ENCODE assay signal across 1 cellular context in the genomic region with DNA sequence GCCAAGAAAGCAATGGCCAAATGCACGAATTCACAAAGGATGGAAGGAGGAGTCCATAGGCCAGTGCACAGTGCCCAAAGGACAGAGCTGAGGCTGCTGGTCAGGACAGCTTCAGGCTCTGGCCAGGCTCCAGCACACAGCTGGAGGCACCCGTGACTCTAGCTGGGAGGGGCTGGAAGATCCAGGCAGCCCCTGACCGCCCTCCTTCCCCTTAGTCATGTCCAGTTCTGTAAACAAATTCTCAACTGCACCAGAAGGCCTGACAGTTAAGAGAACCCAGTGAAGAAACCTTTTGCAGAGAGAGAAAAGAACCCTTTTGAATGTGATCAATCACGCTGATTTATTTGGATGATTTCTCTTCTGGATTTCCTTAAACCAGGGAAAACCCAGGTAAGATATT.
TF ChIP-seq lines count a peak whose summit lies in the region.

No MANE protein-coding gene starts in this region.

TF ChIP-seq in HepG2, 621 proteins besides CTCF, POLR2A, EP300 and RAD21 (continued from another document and continues in another):
- TF ChIP-seq, protein P1, sequence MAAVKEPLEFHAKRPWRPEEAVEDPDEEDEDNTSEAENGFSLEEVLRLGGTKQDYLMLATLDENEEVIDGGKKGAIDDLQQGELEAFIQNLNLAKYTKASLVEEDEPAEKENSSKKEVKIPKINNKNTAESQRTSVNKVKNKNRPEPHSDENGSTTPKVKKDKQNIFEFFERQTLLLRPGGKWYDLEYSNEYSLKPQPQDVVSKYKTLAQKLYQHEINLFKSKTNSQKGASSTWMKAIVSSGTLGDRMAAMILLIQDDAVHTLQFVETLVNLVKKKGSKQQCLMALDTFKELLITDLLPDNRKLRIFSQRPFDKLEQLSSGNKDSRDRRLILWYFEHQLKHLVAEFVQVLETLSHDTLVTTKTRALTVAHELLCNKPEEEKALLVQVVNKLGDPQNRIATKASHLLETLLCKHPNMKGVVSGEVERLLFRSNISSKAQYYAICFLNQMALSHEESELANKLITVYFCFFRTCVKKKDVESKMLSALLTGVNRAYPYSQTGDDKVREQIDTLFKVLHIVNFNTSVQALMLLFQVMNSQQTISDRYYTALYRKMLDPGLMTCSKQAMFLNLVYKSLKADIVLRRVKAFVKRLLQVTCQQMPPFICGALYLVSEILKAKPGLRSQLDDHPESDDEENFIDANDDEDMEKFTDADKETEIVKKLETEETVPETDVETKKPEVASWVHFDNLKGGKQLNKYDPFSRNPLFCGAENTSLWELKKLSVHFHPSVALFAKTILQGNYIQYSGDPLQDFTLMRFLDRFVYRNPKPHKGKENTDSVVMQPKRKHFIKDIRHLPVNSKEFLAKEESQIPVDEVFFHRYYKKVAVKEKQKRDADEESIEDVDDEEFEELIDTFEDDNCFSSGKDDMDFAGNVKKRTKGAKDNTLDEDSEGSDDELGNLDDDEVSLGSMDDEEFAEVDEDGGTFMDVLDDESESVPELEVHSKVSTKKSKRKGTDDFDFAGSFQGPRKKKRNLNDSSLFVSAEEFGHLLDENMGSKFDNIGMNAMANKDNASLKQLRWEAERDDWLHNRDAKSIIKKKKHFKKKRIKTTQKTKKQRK (IDR thresholded peaks at IDR 0.05; ENCODE audit: low read length), result no peak
- TF ChIP-seq FOXP1 (IDR thresholded peaks at IDR 0.05), result no peak
- TF ChIP-seq FOXP1 (CRISPR knock-in tag; IDR thresholded peaks at IDR 0.05), result peak; percentile 25; the same call in 1 of the 2 replicates
- TF ChIP-seq ZFP62 (CRISPR knock-in tag; IDR thresholded peaks at IDR 0.05), result no peak
- no peak for TF ChIP-seq SMARCC2 (IDR thresholded peaks at IDR 0.05)
- TF ChIP-seq FOSL2 (CRISPR knock-in tag; IDR thresholded peaks at IDR 0.05), result peak; percentile 59
- TF ChIP-seq, protein P2, sequence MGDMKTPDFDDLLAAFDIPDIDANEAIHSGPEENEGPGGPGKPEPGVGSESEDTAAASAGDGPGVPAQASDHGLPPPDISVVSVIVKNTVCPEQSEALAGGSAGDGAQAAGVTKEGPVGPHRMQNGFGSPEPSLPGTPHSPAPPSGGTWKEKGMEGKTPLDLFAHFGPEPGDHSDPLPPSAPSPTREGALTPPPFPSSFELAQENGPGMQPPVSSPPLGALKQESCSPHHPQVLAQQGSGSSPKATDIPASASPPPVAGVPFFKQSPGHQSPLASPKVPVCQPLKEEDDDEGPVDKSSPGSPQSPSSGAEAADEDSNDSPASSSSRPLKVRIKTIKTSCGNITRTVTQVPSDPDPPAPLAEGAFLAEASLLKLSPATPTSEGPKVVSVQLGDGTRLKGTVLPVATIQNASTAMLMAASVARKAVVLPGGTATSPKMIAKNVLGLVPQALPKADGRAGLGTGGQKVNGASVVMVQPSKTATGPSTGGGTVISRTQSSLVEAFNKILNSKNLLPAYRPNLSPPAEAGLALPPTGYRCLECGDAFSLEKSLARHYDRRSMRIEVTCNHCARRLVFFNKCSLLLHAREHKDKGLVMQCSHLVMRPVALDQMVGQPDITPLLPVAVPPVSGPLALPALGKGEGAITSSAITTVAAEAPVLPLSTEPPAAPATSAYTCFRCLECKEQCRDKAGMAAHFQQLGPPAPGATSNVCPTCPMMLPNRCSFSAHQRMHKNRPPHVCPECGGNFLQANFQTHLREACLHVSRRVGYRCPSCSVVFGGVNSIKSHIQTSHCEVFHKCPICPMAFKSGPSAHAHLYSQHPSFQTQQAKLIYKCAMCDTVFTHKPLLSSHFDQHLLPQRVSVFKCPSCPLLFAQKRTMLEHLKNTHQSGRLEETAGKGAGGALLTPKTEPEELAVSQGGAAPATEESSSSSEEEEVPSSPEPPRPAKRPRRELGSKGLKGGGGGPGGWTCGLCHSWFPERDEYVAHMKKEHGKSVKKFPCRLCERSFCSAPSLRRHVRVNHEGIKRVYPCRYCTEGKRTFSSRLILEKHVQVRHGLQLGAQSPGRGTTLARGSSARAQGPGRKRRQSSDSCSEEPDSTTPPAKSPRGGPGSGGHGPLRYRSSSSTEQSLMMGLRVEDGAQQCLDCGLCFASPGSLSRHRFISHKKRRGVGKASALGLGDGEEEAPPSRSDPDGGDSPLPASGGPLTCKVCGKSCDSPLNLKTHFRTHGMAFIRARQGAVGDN (CRISPR knock-in tag; IDR thresholded peaks at IDR 0.05), result peak; percentile 35; the same call in 1 of the 2 replicates
- no peak for TF ChIP-seq ZNF709 (CRISPR knock-in tag; IDR thresholded peaks at IDR 0.05)
- TF ChIP-seq, protein P3, sequence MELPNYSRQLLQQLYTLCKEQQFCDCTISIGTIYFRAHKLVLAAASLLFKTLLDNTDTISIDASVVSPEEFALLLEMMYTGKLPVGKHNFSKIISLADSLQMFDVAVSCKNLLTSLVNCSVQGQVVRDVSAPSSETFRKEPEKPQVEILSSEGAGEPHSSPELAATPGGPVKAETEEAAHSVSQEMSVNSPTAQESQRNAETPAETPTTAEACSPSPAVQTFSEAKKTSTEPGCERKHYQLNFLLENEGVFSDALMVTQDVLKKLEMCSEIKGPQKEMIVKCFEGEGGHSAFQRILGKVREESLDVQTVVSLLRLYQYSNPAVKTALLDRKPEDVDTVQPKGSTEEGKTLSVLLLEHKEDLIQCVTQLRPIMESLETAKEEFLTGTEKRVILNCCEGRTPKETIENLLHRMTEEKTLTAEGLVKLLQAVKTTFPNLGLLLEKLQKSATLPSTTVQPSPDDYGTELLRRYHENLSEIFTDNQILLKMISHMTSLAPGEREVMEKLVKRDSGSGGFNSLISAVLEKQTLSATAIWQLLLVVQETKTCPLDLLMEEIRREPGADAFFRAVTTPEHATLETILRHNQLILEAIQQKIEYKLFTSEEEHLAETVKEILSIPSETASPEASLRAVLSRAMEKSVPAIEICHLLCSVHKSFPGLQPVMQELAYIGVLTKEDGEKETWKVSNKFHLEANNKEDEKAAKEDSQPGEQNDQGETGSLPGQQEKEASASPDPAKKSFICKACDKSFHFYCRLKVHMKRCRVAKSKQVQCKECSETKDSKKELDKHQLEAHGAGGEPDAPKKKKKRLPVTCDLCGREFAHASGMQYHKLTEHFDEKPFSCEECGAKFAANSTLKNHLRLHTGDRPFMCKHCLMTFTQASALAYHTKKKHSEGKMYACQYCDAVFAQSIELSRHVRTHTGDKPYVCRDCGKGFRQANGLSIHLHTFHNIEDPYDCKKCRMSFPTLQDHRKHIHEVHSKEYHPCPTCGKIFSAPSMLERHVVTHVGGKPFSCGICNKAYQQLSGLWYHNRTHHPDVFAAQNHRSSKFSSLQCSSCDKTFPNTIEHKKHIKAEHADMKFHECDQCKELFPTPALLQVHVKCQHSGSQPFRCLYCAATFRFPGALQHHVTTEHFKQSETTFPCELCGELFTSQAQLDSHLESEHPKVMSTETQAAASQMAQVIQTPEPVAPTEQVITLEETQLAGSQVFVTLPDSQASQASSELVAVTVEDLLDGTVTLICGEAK (IDR thresholded peaks at IDR 0.05), result no peak
- TF ChIP-seq, protein P3 (CRISPR knock-in tag; IDR thresholded peaks at IDR 0.05), result no peak
- no peak for TF ChIP-seq U2AF2 (IDR thresholded peaks at IDR 0.05; ENCODE audit: low read depth, low read length)
- TF ChIP-seq ZNF20 (CRISPR knock-in tag; IDR thresholded peaks at IDR 0.05), result no peak
- TF ChIP-seq, protein P4, sequence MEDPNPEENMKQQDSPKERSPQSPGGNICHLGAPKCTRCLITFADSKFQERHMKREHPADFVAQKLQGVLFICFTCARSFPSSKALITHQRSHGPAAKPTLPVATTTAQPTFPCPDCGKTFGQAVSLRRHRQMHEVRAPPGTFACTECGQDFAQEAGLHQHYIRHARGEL (CRISPR knock-in tag; IDR thresholded peaks at IDR 0.05), result no peak
- TF ChIP-seq HOXA5 (CRISPR knock-in tag; IDR thresholded peaks at IDR 0.05), result no peak
- TF ChIP-seq ZNF768 (CRISPR knock-in tag; IDR thresholded peaks at IDR 0.05), result peak; percentile 25; the same call in 1 of the 2 replicates
- no peak for TF ChIP-seq SRF (IDR thresholded peaks at IDR 0.05; ENCODE audit: low read depth, low read length)
- 0 out of 2 replicates have a peak, but pooled peaks have one; percentile 37 for TF ChIP-seq ZSCAN9 (CRISPR knock-in tag; IDR thresholded peaks at IDR 0.05; ENCODE audit: borderline replicate concordance)
- peak; percentile 68 for TF ChIP-seq BHLHE40 (IDR thresholded peaks at IDR 0.05; ENCODE audit: low read length)
- TF ChIP-seq, protein P5, sequence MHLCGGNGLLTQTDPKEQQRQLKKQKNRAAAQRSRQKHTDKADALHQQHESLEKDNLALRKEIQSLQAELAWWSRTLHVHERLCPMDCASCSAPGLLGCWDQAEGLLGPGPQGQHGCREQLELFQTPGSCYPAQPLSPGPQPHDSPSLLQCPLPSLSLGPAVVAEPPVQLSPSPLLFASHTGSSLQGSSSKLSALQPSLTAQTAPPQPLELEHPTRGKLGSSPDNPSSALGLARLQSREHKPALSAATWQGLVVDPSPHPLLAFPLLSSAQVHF (CRISPR knock-in tag; IDR thresholded peaks at IDR 0.05), result no peak
- TF ChIP-seq, protein P6, sequence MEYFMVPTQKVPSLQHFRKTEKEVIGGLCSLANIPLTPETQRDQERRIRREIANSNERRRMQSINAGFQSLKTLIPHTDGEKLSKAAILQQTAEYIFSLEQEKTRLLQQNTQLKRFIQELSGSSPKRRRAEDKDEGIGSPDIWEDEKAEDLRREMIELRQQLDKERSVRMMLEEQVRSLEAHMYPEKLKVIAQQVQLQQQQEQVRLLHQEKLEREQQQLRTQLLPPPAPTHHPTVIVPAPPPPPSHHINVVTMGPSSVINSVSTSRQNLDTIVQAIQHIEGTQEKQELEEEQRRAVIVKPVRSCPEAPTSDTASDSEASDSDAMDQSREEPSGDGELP (IDR thresholded peaks at IDR 0.05; ENCODE audit: borderline replicate concordance, low read depth), result peak; percentile 95
- no peak for TF ChIP-seq FOXM1 (CRISPR knock-in tag; IDR thresholded peaks at IDR 0.05)
- TF ChIP-seq SAP130 (CRISPR knock-in tag; IDR thresholded peaks at IDR 0.05; ENCODE audit: low read depth), result peak; percentile 61; the same call in 1 of the 2 replicates
- TF ChIP-seq, protein P7, sequence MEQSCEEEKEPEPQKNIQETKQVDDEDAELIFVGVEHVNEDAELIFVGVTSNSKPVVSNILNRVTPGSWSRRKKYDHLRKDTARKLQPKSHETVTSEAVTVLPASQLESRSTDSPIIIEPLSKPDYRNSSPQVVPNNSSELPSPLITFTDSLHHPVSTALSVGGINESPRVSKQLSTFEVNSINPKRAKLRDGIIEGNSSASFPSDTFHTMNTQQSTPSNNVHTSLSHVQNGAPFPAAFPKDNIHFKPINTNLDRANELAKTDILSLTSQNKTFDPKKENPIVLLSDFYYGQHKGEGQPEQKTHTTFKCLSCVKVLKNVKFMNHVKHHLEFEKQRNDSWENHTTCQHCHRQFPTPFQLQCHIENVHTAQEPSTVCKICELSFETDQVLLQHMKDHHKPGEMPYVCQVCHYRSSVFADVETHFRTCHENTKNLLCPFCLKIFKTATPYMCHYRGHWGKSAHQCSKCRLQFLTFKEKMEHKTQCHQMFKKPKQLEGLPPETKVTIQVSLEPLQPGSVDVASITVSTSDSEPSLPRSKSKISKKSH (CRISPR knock-in tag; IDR thresholded peaks at IDR 0.05; ENCODE audit: borderline replicate concordance), result no peak
- TF ChIP-seq EEA1 (CRISPR knock-in tag; IDR thresholded peaks at IDR 0.05; ENCODE audit: borderline replicate concordance), result no peak
- 0 out of 2 replicates have a peak, but pooled peaks have one; percentile 22 for TF ChIP-seq GABPB1 (CRISPR knock-in tag; IDR thresholded peaks at IDR 0.05)
- TF ChIP-seq, protein P8, sequence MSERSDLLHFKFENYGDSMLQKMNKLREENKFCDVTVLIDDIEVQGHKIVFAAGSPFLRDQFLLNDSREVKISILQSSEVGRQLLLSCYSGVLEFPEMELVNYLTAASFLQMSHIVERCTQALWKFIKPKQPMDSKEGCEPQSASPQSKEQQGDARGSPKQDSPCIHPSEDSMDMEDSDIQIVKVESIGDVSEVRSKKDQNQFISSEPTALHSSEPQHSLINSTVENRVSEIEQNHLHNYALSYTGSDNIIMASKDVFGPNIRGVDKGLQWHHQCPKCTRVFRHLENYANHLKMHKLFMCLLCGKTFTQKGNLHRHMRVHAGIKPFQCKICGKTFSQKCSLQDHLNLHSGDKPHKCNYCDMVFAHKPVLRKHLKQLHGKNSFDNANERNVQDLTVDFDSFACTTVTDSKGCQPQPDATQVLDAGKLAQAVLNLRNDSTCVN (CRISPR knock-in tag; IDR thresholded peaks at IDR 0.05; ENCODE audit: borderline replicate concordance), result 0 out of 2 replicates have a peak, but pooled peaks have one; percentile 11
- peak; percentile 38 for TF ChIP-seq XRCC5 (optimal IDR thresholded peaks at IDR 0.05; ENCODE audit: low read length)
- TF ChIP-seq HIVEP1 (CRISPR knock-in tag; IDR thresholded peaks at IDR 0.05), result 0 out of 2 replicates have a peak, but pooled peaks have one; percentile 52
- TF ChIP-seq STAT5B (CRISPR knock-in tag; IDR thresholded peaks at IDR 0.05), result no peak
- TF ChIP-seq NCOA5 (CRISPR knock-in tag; IDR thresholded peaks at IDR 0.05), result no peak
- TF ChIP-seq HMG20A (CRISPR knock-in tag; IDR thresholded peaks at IDR 0.05; ENCODE audit: borderline replicate concordance), result peak; percentile 39; the same call in 1 of the 2 replicates
- TF ChIP-seq ELF4 (CRISPR knock-in tag; IDR thresholded peaks at IDR 0.05; ENCODE audit: borderline replicate concordance), result no peak
- no peak for TF ChIP-seq NKX3-1 (CRISPR knock-in tag; IDR thresholded peaks at IDR 0.05)
